ENCODE assay signal across 8 cellular contexts in genomic region chr1:153967109-153967999, GRCh38.
DNase-seq lines count a peak whose midpoint lies in the region; ATAC-seq and TF ChIP-seq lines count a peak whose summit lies in the region.

A gene with protein sequence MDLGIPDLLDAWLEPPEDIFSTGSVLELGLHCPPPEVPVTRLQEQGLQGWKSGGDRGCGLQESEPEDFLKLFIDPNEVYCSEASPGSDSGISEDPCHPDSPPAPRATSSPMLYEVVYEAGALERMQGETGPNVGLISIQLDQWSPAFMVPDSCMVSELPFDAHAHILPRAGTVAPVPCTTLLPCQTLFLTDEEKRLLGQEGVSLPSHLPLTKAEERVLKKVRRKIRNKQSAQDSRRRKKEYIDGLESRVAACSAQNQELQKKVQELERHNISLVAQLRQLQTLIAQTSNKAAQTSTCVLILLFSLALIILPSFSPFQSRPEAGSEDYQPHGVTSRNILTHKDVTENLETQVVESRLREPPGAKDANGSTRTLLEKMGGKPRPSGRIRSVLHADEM (plus strand): TSS chr1:153967902. CDS start chr1:153968526, 624 bp downstream.

- DNase-seq in NCI-H1930 (lab: John Stamatoyannopoulos, UW) (peak; percentile 96), T-helper 22 cell (ENCODE audit: low read depth) (peak; percentile 80), astrocyte of the hippocampus (ENCODE audit: low read depth, low spot score) (peak; percentile 98), hippocampal formation (lab: John Stamatoyannopoulos, UW) (peak; percentile 87 to 98), retina (peak; percentile 97)

- TF ChIP-seq CTCF in 22Rv1 (IDR thresholded peaks at IDR 0.05), result peak; percentile 75

- peak within 1 kb of the TSS; percentile 100 for H3K27ac ChIP-seq in 22Rv1

- peak; percentile 60 for ATAC-seq in GM18508 (IDR thresholded peaks at IDR 0.05; ENCODE audit: insufficient read depth, unreplicated experiment)
- ATAC-seq in HG02981 (IDR thresholded peaks at IDR 0.05; ENCODE audit: unreplicated experiment), result peak; percentile 77

Comparison
In these comparisons a context has a peak if more than half of its experiments do, and no peak if none do; other contexts are left out.
1. Peak in every context shown above with its lines: DNase-seq, ATAC-seq and H3K27ac ChIP-seq.